In the genomic region with DNA sequence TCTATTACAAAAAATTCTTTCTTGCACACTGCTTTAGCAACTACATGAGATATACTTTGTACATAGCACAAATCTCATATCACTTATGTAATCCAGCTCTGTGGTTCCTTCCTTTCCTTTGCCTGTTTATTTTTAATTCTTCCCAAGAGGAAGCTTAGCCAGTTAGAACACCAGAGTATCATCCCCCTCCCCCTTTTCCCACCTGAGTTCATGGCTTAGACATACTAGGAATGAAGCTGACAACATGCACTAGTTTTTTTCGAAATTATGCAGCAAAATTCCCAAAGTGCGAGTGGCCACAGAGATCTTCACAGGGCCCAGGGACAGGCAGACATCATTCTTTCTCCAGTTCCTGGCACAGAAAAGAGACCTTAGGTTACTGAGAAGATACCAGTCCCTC, we compare ENCODE assay signal across 19 cellular contexts. TPM values are rescaled to one million over a fixed set of nuclear protein-coding genes. Genes with fewer than 3 reads are reported as not detected.
DNase-seq lines count a peak whose midpoint lies in the region; ATAC-seq, FAIRE-seq and TF ChIP-seq lines count a peak whose summit lies in the region.
"Had no signal": no experiment of that assay in that cellular context is flagged by ENCODE, and none has a peak within 500 bp of the region (broad histone marks: within the 10 kb centered on the region; RNA-seq: fewer than 3 reads in every experiment).

No MANE protein-coding gene starts in this region.

- dilution Hi-C loops in keratinocyte (cut with MboI; ENCODE audit: extremely low pct_ligation_motif_present, low sequenced_read_pairs) = no loop called here

- no peak overlapping the region for H2AFZ ChIP-seq in keratinocyte (ENCODE audit: control insufficient read depth, low read length)

- peak overlapping the region; percentile 80 for H3K27ac Mint-ChIP-seq in HFFc6
- H3K27ac Mint-ChIP-seq in WTC11 = no peak overlapping the region
- H3K27ac Mint-ChIP-seq: activated naive CD8-positive, alpha-beta T cell treated with anti-CD3 and anti-CD28 coated beads for 36 hours; nephron had no signal

- no peak for ATAC-seq in WTC11
- ATAC-seq: activated T-cell treated with anti-CD3 and anti-CD28 coated beads, Interleukin-2, amount 50 U/mL, for 4 hours; HCT116; lower lobe of right lung had no signal

- H3K9me3 Mint-ChIP-seq in HFFc6 (no peaks in the 10 kb centered on the region), WTC11 (peaks cover 15% of the 10 kb centered on the region)
- H3K9me3 Mint-ChIP-seq: nephron had no signal

- CTCF ChIA-PET in WTC11 (lab: Charles Lee) = interaction anchor here (1.1 kb wide), 1 partner anchor 46 kb away, joined by 4 read pairs; no protein-coding TSS in a partner anchor

- H3K9me3 ChIP-seq in keratinocyte (ENCODE audit: control insufficient read depth, low read depth, low read length) (no peaks in the 10 kb centered on the region), subcutaneous abdominal adipose tissue (ENCODE audit: control insufficient read depth in 5 of 5, low read length in 5 of 5) (no peaks in the 10 kb centered on the region), SJCRH30 (replicated peaks) (no peaks in the 10 kb centered on the region)
- H3K9me3 ChIP-seq: lower lobe of right lung, upper lobe of left lung had no signal

- no peak overlapping the region for H3K9ac ChIP-seq in keratinocyte (ENCODE audit: control insufficient read depth, extremely low read depth, insufficient read depth, low read length)
- H3K9ac ChIP-seq in subcutaneous abdominal adipose tissue (ENCODE audit: low read length in 5 of 5) = peak overlapping the region in 2 of 5 donors; percentile 11 to 48

- H3K36me3 ChIP-seq in keratinocyte (ENCODE audit: control insufficient read depth in 2 of 2, extremely low read depth in 1 of 2, insufficient read depth in 2 of 2, low read length in 2 of 2) (peaks cover 25 to 60% of the 10 kb centered on the region in 2 experiments), subcutaneous abdominal adipose tissue (ENCODE audit: control insufficient read depth in 5 of 5, insufficient read depth in 5 of 5, low read length in 5 of 5) (peaks cover 18 to 63% (median 27%) of the 10 kb centered on the region in 5 donors), SJCRH30 (peaks cover 9% of the 10 kb centered on the region; the same call in 1 of the 2 replicates)

- peak; percentile 57 for DNase-seq in HFFc6
- DNase-seq in amniotic epithelial cell (ENCODE audit: low read depth) = peak; percentile 66
- DNase-seq in keratinocyte (ENCODE audit: low read depth, low spot score) = no peak
- DNase-seq in WTC11 (ENCODE audit: low spot score) = no peak
- no peak for DNase-seq in G401 (ENCODE audit: low spot score)
- DNase-seq in SJCRH30 = no peak
- DNase-seq: activated naive CD8-positive, alpha-beta T cell treated with anti-CD3 and anti-CD28 coated beads for 36 hours; activated T-cell treated with anti-CD3 and anti-CD28 coated beads, Interleukin-2, amount 50 U/mL, for 4 hours; DMS79; lower lobe of right lung; retina; SHP77; stimulated activated CD4-positive, alpha-beta T cell treated with anti-CD3 and anti-CD28 coated beads, Interleukin-2, amount 100 ng/mL, for 48 hours; stimulated activated CD8-positive, alpha-beta memory T cell treated with anti-CD3 and anti-CD28 coated beads, Interleukin-4, amount 100 ng/mL, for 48 hours; upper lobe of left lung had no signal

- H3K27me3 ChIP-seq in keratinocyte (ENCODE audit: control insufficient read depth, extremely low read depth, insufficient read depth, low read length) = no peaks in the 10 kb centered on the region
- H3K27me3 ChIP-seq in subcutaneous abdominal adipose tissue (ENCODE audit: control insufficient read depth in 5 of 5, insufficient read depth in 4 of 5, low read length in 5 of 5) = no peaks in the 10 kb centered on the region
- H3K27me3 ChIP-seq in SJCRH30 = no peaks in the 10 kb centered on the region
- H3K27me3 ChIP-seq: upper lobe of left lung had no signal

- no peak for TF ChIP-seq CTCF in HFFc6 (IDR thresholded peaks at IDR 0.05)
- no peak for TF ChIP-seq CTCF in keratinocyte (optimal IDR thresholded peaks at IDR 0.05 in 1 of 3, IDR thresholded peaks at IDR 0.05 in 1 of 3, conservative IDR thresholded peaks at IDR 0.05 in 1 of 3; ENCODE audit: extremely low read depth in 1 of 3, insufficient read depth in 2 of 3, low read length in 3 of 3)
- TF ChIP-seq CTCF in WTC11 (IDR thresholded peaks at IDR 0.05) = no peak

- peak overlapping the region; percentile 58 for H3K4me3 Mint-ChIP-seq in HFFc6
- no peak overlapping the region for H3K4me3 Mint-ChIP-seq in WTC11
- H3K4me3 Mint-ChIP-seq: activated naive CD8-positive, alpha-beta T cell treated with anti-CD3 and anti-CD28 coated beads for 36 hours; activated T-cell treated with anti-CD3 and anti-CD28 coated beads, Interleukin-2, amount 50 U/mL, for 4 hours; nephron had no signal

- H4K20me1 ChIP-seq in keratinocyte (ENCODE audit: control insufficient read depth, extremely low read depth, insufficient read depth, low read length) = peaks cover 39% of the 10 kb centered on the region

- no peaks in the 10 kb centered on the region for H3K9me1 ChIP-seq in keratinocyte (ENCODE audit: control insufficient read depth, extremely low read depth, insufficient read depth, low read length)

- FAIRE-seq in keratinocyte (lab: Jason Lieb, UNC) = no peak

- in situ Hi-C loops in G401 (cut with HindIII; ENCODE audit: low sequenced_read_pairs) = no loop called here

- H3K79me2 ChIP-seq in keratinocyte (ENCODE audit: control insufficient read depth, insufficient read depth, low read length) = peaks cover 95% of the 10 kb centered on the region

- peaks cover 100% of the 10 kb centered on the region for H3K4me1 Mint-ChIP-seq in HFFc6 (ENCODE audit: low read depth)
- H3K4me1 Mint-ChIP-seq in WTC11 = no peaks in the 10 kb centered on the region
- H3K4me1 Mint-ChIP-seq: activated naive CD8-positive, alpha-beta T cell treated with anti-CD3 and anti-CD28 coated beads for 36 hours; nephron had no signal

- POLR2A ChIA-PET in WTC11 (lab: Charles Lee) = no interaction called here

- H3K27me3 Mint-ChIP-seq in HFFc6 (ENCODE audit: insufficient read depth) (peaks cover 6% of the 10 kb centered on the region), WTC11 (ENCODE audit: low read depth) (no peaks in the 10 kb centered on the region)

- peaks cover 87% of the 10 kb centered on the region for H3K36me3 Mint-ChIP-seq in HFFc6 (ENCODE audit: low read depth)
- peaks cover 6% of the 10 kb centered on the region for H3K36me3 Mint-ChIP-seq in WTC11
- H3K36me3 Mint-ChIP-seq: activated naive CD8-positive, alpha-beta T cell treated with anti-CD3 and anti-CD28 coated beads for 36 hours had no signal

- peak overlapping the region; percentile 64 for H3K27ac ChIP-seq in keratinocyte (ENCODE audit: control insufficient read depth, insufficient read depth, low read length)
- H3K27ac ChIP-seq in subcutaneous abdominal adipose tissue (ENCODE audit: low read depth, low read length) = peak overlapping the region; percentile 84
- H3K27ac ChIP-seq in SJCRH30 = no peak overlapping the region
- H3K27ac ChIP-seq: C4-2B, lower lobe of right lung had no signal

- H3K4me1 ChIP-seq in keratinocyte (ENCODE audit: control insufficient read depth, extremely low read depth, insufficient read depth, low read length) (peaks cover 15% of the 10 kb centered on the region), subcutaneous abdominal adipose tissue (ENCODE audit: control insufficient read depth in 5 of 5, insufficient read depth in 5 of 5, low read length in 5 of 5) (peaks cover 0 to 81% (median 65%) of the 10 kb centered on the region in 5 donors), SJCRH30 (no peaks in the 10 kb centered on the region)

- no peak overlapping the region for H3K4me2 ChIP-seq in keratinocyte (ENCODE audit: control insufficient read depth, extremely low read depth, insufficient read depth, low read depth, low read length)

- H3K4me3 ChIP-seq in keratinocyte (ENCODE audit: control insufficient read depth in 2 of 3, extremely low read depth in 1 of 3, insufficient read depth in 2 of 3, low read depth in 1 of 3, low read length in 3 of 3) (no peak overlapping the region), subcutaneous abdominal adipose tissue (ENCODE audit: low read depth in 1 of 5, low read length in 5 of 5) (no peak overlapping the region), SJCRH30 (no peak overlapping the region)
- H3K4me3 ChIP-seq: lower lobe of right lung, upper lobe of left lung had no signal

RNA-seq across cellular contexts. Expression of a gene that starts 17.8 kb away (rescaled TPM):
- 1,000 to 10,000 TPM in 5 of 6 experiments, 100 to 1,000 TPM in 1; 938 to 1,171 (median 1,076) TPM for total RNA-seq in HFFc6 (2021; fragmentation: NEBNext Ultra II Directional; extraction: Animal tissue kit (Norgen Biotek cat#: 25700))
- 2,867 to 2,979 TPM (median 2,905 TPM) in 3 replicates for polyA plus RNA-seq in keratinocyte
- 537 TPM for polyA plus RNA-seq in keratinocyte (2011; ENCODE audit: low read depth)
- polyA plus RNA-seq in keratinocyte (2011; cell fraction: cytosol; rRNA removed) = 3,107 and 4,303 TPM in 2 replicates
- polyA plus RNA-seq in keratinocyte (2011; cell fraction: nucleus; rRNA removed) = 2,001 and 2,393 TPM in 2 replicates
- 370 and 1,627 TPM in 2 replicates for polyA plus RNA-seq in keratinocyte (2012; ENCODE audit: low replicate concordance)
- 4,413 to 5,248 TPM (median 4,690 TPM) in 3 replicates for polyA minus RNA-seq in keratinocyte
- 1,844 TPM for polyA minus RNA-seq in keratinocyte (2011; cell fraction: cytosol; rRNA and poly(A)+ RNA removed)
- polyA minus RNA-seq in keratinocyte (2011; cell fraction: nucleus; rRNA and poly(A)+ RNA removed) = 723 and 1,290 TPM in 2 replicates
- total RNA-seq in WTC11 (2021) = 10.9 to 19.7 TPM (median 11.5 TPM) in 3 replicates
- total RNA-seq in G401 (2014; rRNA removed; shearing (Covaris generic)) = not detected in 2 replicates
- total RNA-seq in SJCRH30 (2014; rRNA removed; shearing (Covaris generic)) = 22.2 and 23.7 TPM in 2 replicates

RNA-seq across cellular contexts. Expression of a gene that starts 43.1 kb away (rescaled TPM):
- 100 to 1,000 TPM; 157 to 229 (median 186) TPM for total RNA-seq in HFFc6 (2021; fragmentation: NEBNext Ultra II Directional; extraction: Animal tissue kit (Norgen Biotek cat#: 25700))
- polyA plus RNA-seq in keratinocyte = 467 to 631 TPM (median 530 TPM) in 3 replicates
- polyA plus RNA-seq in keratinocyte (2011; ENCODE audit: low read depth) = 140 TPM
- 511 and 813 TPM in 2 replicates for polyA plus RNA-seq in keratinocyte (2011; cell fraction: cytosol; rRNA removed)
- polyA plus RNA-seq in keratinocyte (2011; cell fraction: nucleus; rRNA removed) = 329 and 358 TPM in 2 replicates
- polyA plus RNA-seq in keratinocyte (2012; ENCODE audit: low replicate concordance) = 170 and 280 TPM in 2 replicates
- 373 to 543 TPM (median 498 TPM) in 3 replicates for polyA minus RNA-seq in keratinocyte
- 618 TPM for polyA minus RNA-seq in keratinocyte (2011; cell fraction: cytosol; rRNA and poly(A)+ RNA removed)
- 114 and 202 TPM in 2 replicates for polyA minus RNA-seq in keratinocyte (2011; cell fraction: nucleus; rRNA and poly(A)+ RNA removed)
- total RNA-seq in WTC11 (2021) = 1.9 to 4.3 TPM (median 2.4 TPM) in 3 replicates
- total RNA-seq in G401 (2014; rRNA removed; shearing (Covaris generic)) = not detected in 2 replicates
- total RNA-seq in SJCRH30 (2014; rRNA removed; shearing (Covaris generic)) = 21.6 and 25.2 TPM in 2 replicates
- total RNA-seq: activated naive CD8-positive, alpha-beta T cell treated with anti-CD3 and anti-CD28 coated beads for 36 hours had no signal

Comparison
In these comparisons a context has a peak if more than half of its experiments do, and no peak if none do; other contexts are left out.
1. DNase-seq: peak in HFFc6 (single experiment) and amniotic epithelial cell (single experiment); none in keratinocyte (single experiment), WTC11 (single experiment), G401 (single experiment) and SJCRH30 (0 of 2).
2. RNA of a gene that starts 17.8 kb away (total RNA-seq): 938 to 1,171 TPM in HFFc6; 22.2 to 23.7 TPM in SJCRH30, 10.9 to 19.7 TPM in WTC11 and not detected in G401; every median in the first group is over 10 times any median in the second.